Comparison of ENCODE assay signal across 31 cellular contexts in the genomic region with DNA sequence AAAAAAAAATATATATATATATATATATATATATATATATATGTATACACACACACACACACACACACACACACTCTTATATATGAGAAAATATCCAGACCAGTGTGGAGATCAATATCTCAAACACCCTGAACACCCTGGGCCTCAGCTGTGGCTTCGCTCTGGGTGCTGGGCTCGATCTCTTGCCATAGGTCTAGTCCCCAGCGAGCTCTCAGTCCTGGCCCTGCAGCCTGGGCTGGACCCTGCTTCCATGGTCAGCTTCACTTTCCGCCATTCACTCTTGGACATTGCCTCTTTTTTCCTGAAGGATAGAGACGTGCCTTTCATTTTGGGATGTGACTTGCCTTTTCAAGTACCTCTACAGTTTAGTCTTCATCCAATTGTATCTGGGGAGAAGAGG.
"Had no signal": no experiment of that assay in that cellular context is flagged by ENCODE, and none has a peak within 500 bp of the region (broad histone marks: within the 10 kb centered on the region; RNA-seq: fewer than 3 reads in every experiment).

No MANE protein-coding gene starts in this region.

- H3K36me3 ChIP-seq: ascending aorta, brain microvascular endothelial cell, colonic mucosa, esophagus muscularis mucosa, gastrocnemius medialis, heart left ventricle had no signal

- H3K4me1 Mint-ChIP-seq: endodermal cell, WTC11 had no signal

- H3K27me3 Mint-ChIP-seq: activated CD4-positive, alpha-beta memory T cell treated with anti-CD3 and anti-CD28 coated beads, Interleukin-2, amount 10 ng/mL, durations not matched to agents 7 days and 5 days; activated CD4-positive, alpha-beta T cell treated with anti-CD3 and anti-CD28 coated beads, Interleukin-2, amount 10 ng/mL, durations not matched to agents 7 days and 5 days; activated naive CD4-positive, alpha-beta T cell treated with anti-CD3 and anti-CD28 coated beads, Interleukin-2, amount 10 ng/mL, durations not matched to agents 7 days and 5 days; activated naive CD8-positive, alpha-beta T cell treated with anti-CD3 and anti-CD28 coated beads, Interleukin-2, amount 10 ng/mL, durations not matched to agents 7 days and 5 days; activated T-cell treated with anti-CD3 and anti-CD28 coated beads, Interleukin-2, amount 50 U/mL, for 24 hours; T-helper 17 cell had no signal

- H3K9me3 ChIP-seq: ascending aorta, colonic mucosa, esophagus muscularis mucosa, gastrocnemius medialis, heart left ventricle had no signal

- H3K9me3 Mint-ChIP-seq: activated naive CD4-positive, alpha-beta T cell treated with anti-CD3 and anti-CD28 coated beads, Interleukin-2, amount 10 ng/mL, durations not matched to agents 7 days and 5 days; activated naive CD4-positive, alpha-beta T cell treated with anti-CD3 and anti-CD28 coated beads, Interleukin-2, amount 50 U/mL, for 72 hours; activated naive CD8-positive, alpha-beta T cell treated with anti-CD3 and anti-CD28 coated beads, Interleukin-2, amount 10 ng/mL, durations not matched to agents 7 days and 5 days; activated T-cell treated with anti-CD3 and anti-CD28 coated beads, Interleukin-2, amount 50 U/mL, for 24 hours; activated T-cell treated with anti-CD3 and anti-CD28 coated beads, Interleukin-2, amount 50 U/mL, for 72 hours; endodermal cell had no signal

- H3K36me3 Mint-ChIP-seq: activated naive CD4-positive, alpha-beta T cell treated with anti-CD3 and anti-CD28 coated beads, Interleukin-2, amount 10 ng/mL, durations not matched to agents 7 days and 5 days; activated naive CD8-positive, alpha-beta T cell treated with anti-CD3 and anti-CD28 coated beads, Interleukin-2, amount 10 ng/mL, durations not matched to agents 7 days and 5 days; WTC11 had no signal

- DNase-seq: activated CD4-positive, alpha-beta memory T cell treated with anti-CD3 and anti-CD28 coated beads, Interleukin-2, amount 10 ng/mL, durations not matched to agents 7 days and 5 days; activated CD4-positive, alpha-beta T cell treated with anti-CD3 and anti-CD28 coated beads for 1 hour; activated CD4-positive, alpha-beta T cell treated with anti-CD3 and anti-CD28 coated beads for 4 hours; activated CD4-positive, alpha-beta T cell treated with anti-CD3 and anti-CD28 coated beads, Interleukin-2, amount 10 ng/mL, durations not matched to agents 7 days and 5 days; activated CD4-positive, alpha-beta T cell treated with anti-CD3 and anti-CD28 coated beads, Interleukin-2, amount 50 U/mL, for 4 hours; activated CD8-positive, alpha-beta memory T cell treated with anti-CD3 and anti-CD28 coated beads, Interleukin-2, amount 50 U/mL, for 48 hours; activated gamma-delta T cell; activated naive CD4-positive, alpha-beta T cell; activated naive CD4-positive, alpha-beta T cell treated with anti-CD3 and anti-CD28 coated beads, Interleukin-2, amount 10 ng/mL, durations not matched to agents 7 days and 5 days; activated naive CD8-positive, alpha-beta T cell treated with anti-CD3 and anti-CD28 coated beads, Interleukin-2, amount 10 ng/mL, durations not matched to agents 7 days and 5 days; activated T-cell treated with anti-CD3 and anti-CD28 coated beads for 4 hours; activated T-cell treated with anti-CD3 and anti-CD28 coated beads, Interleukin-2, amount 50 U/mL, for 24 hours; activated T-cell treated with anti-CD3 and anti-CD28 coated beads, Interleukin-2, amount 50 U/mL, for 72 hours; colonic mucosa; dorsolateral prefrontal cortex; effector memory CD4-positive, alpha-beta T cell; endodermal cell; erythroblast; gastrocnemius medialis; glutamatergic neuron; heart left ventricle; T-helper 1 cell; T-helper 17 cell had no signal

- H3K27ac Mint-ChIP-seq: activated CD4-positive, alpha-beta memory T cell treated with anti-CD3 and anti-CD28 coated beads, Interleukin-2, amount 10 ng/mL, durations not matched to agents 7 days and 5 days; activated CD4-positive, alpha-beta T cell treated with anti-CD3 and anti-CD28 coated beads, Interleukin-2, amount 10 ng/mL, durations not matched to agents 7 days and 5 days; activated naive CD4-positive, alpha-beta T cell treated with anti-CD3 and anti-CD28 coated beads, Interleukin-2, amount 10 ng/mL, durations not matched to agents 7 days and 5 days; activated naive CD4-positive, alpha-beta T cell treated with anti-CD3 and anti-CD28 coated beads, Interleukin-2, amount 50 U/mL, for 72 hours; activated naive CD8-positive, alpha-beta T cell treated with anti-CD3 and anti-CD28 coated beads, Interleukin-2, amount 10 ng/mL, durations not matched to agents 7 days and 5 days; activated T-cell treated with anti-CD3 and anti-CD28 coated beads, Interleukin-2, amount 50 U/mL, for 24 hours; activated T-cell treated with anti-CD3 and anti-CD28 coated beads, Interleukin-2, amount 50 U/mL, for 72 hours; endodermal cell; T-helper 17 cell; WTC11 had no signal

- H3K4me3 Mint-ChIP-seq: activated CD4-positive, alpha-beta memory T cell treated with anti-CD3 and anti-CD28 coated beads, Interleukin-2, amount 10 ng/mL, durations not matched to agents 7 days and 5 days; activated CD4-positive, alpha-beta T cell treated with anti-CD3 and anti-CD28 coated beads, Interleukin-2, amount 10 ng/mL, durations not matched to agents 7 days and 5 days; activated naive CD4-positive, alpha-beta T cell treated with anti-CD3 and anti-CD28 coated beads, Interleukin-2, amount 10 ng/mL, durations not matched to agents 7 days and 5 days; activated naive CD8-positive, alpha-beta T cell treated with anti-CD3 and anti-CD28 coated beads, Interleukin-2, amount 10 ng/mL, durations not matched to agents 7 days and 5 days; activated T-cell treated with anti-CD3 and anti-CD28 coated beads, Interleukin-2, amount 50 U/mL, for 24 hours; activated T-cell treated with anti-CD3 and anti-CD28 coated beads, Interleukin-2, amount 50 U/mL, for 72 hours; endodermal cell; T-helper 17 cell; WTC11 had no signal

- FAIRE-seq: TTC549 had no signal

- ATAC-seq: activated naive CD4-positive, alpha-beta T cell treated with anti-CD3 and anti-CD28 coated beads, Interleukin-2, amount 50 U/mL, for 72 hours; activated T-cell treated with anti-CD3 and anti-CD28 coated beads, Interleukin-2, amount 50 U/mL, for 72 hours; T-helper 17 cell; WTC11 had no signal

- H3K27me3 ChIP-seq: ascending aorta, brain microvascular endothelial cell, colonic mucosa, dorsolateral prefrontal cortex, esophagus muscularis mucosa, foreskin keratinocyte, gastrocnemius medialis, heart left ventricle had no signal

- H3K27ac ChIP-seq: ascending aorta, brain microvascular endothelial cell, colonic mucosa, esophagus muscularis mucosa, foreskin keratinocyte, heart left ventricle, VCaP had no signal

- H3K4me1 ChIP-seq: colonic mucosa, foreskin keratinocyte had no signal

- H3K4me3 ChIP-seq: ascending aorta, colonic mucosa, dorsolateral prefrontal cortex, esophagus muscularis mucosa, gastrocnemius medialis, heart left ventricle had no signal
